ENCODE assay signal across 16 cellular contexts in the genomic region with DNA sequence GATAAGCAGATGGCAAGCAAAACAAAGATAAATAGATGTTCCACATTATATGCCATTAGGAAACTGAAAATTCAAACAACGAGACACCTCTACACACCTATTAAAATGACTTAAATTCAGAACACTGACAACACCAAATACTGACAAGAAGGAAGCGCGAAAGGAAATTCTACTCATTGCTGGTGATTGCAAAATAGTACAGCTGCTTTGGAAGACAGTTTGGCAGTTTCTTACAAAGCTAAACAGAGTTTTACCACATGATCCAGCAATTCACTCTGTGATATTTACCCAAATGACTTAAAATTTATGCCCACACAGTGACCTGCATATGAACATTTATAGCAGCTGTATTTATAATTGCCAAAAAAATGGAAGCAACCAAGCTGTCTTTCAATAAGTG.
DNase-seq lines count a peak whose midpoint lies in the region; TF ChIP-seq lines count a peak whose summit lies in the region.
"Had no signal": no experiment of that assay in that cellular context is flagged by ENCODE, and none has a peak within 500 bp of the region (broad histone marks: within the 10 kb centered on the region; RNA-seq: fewer than 3 reads in every experiment).

No MANE protein-coding gene starts in this region.

- CTCF ChIA-PET in GM10248 (lab: Yijun Ruan, JAX) = interaction anchor here (1.5 kb wide), 1 partner anchor 8 kb away, joined by 3 read pairs; no protein-coding TSS in a partner anchor

- peak overlapping the region; percentile 14 for H3K4me3 ChIP-seq in endocrine pancreas (ENCODE audit: control insufficient read depth, insufficient read depth, low read length)
- H3K4me3 ChIP-seq: right atrium auricular region had no signal

- TF ChIP-seq CTCF in GM10248 (IDR thresholded peaks at IDR 0.05; ENCODE audit: control extremely low read depth, extremely low read depth, low read depth, missing control alignments) = no peak

- H3K9me3 ChIP-seq in endocrine pancreas (ENCODE audit: control insufficient read depth, low read length) = no peaks in the 10 kb centered on the region
- H3K9me3 ChIP-seq: right atrium auricular region, SK-N-SH had no signal

- H3K27me3 ChIP-seq in endocrine pancreas (ENCODE audit: control insufficient read depth, insufficient read depth, low read length) = no peaks in the 10 kb centered on the region
- H3K27me3 ChIP-seq: right atrium auricular region had no signal

- H3K4me1 ChIP-seq in endocrine pancreas (ENCODE audit: control insufficient read depth, insufficient read depth, low read length) = no peaks in the 10 kb centered on the region
- H3K4me1 ChIP-seq: right atrium auricular region had no signal

- DNase-seq in DMS153 treated with DMSO at 0.1 percent for 48 hours (lab: John Stamatoyannopoulos, UW; ENCODE audit: unreplicated experiment) = peak; percentile 66
- no peak for DNase-seq in DMS153 (lab: John Stamatoyannopoulos, UW)
- DNase-seq in NOMO-1 treated with DMSO at 0.1 percent for 48 hours (lab: John Stamatoyannopoulos, UW; ENCODE audit: unreplicated experiment) = peak; percentile 86
- peak; percentile 40 for DNase-seq in renal cortical epithelial cell (ENCODE audit: low read depth)
- no peak for DNase-seq in GM10248 (ENCODE audit: extremely low spot score)
- no peak for DNase-seq in NCI-H524 treated with DMSO at 0.1 percent for 48 hours (lab: John Stamatoyannopoulos, UW)
- no peak for DNase-seq in hepatic stellate cell (ENCODE audit: low spot score)
- DNase-seq: activated gamma-delta T cell treated with Interleukin-2 at 50 U/mL for 16 hours; CD4-positive, CD25-positive, alpha-beta regulatory T cell; hippocampal formation; naive thymus-derived CD8-positive, alpha-beta T cell; NCI-H2171; SK-N-SH; stimulated activated CD4-positive, alpha-beta T cell treated with anti-CD3 and anti-CD28 coated beads, Interleukin-4, amount 100 ng/mL, for 24 hours had no signal

- H3K9ac ChIP-seq in endocrine pancreas (ENCODE audit: control insufficient read depth, insufficient read depth, low read length) = no peak overlapping the region
- H3K9ac ChIP-seq: SK-N-SH had no signal

- no peaks in the 10 kb centered on the region for H3K36me3 ChIP-seq in endocrine pancreas (ENCODE audit: control insufficient read depth, insufficient read depth, low read length)
- H3K36me3 ChIP-seq: right atrium auricular region had no signal

- POLR2A ChIA-PET in GM10248 (lab: Yijun Ruan, JAX) = no interaction called here

Comparison
In these comparisons a context has a peak if more than half of its experiments do, and no peak if none do; other contexts are left out.
1. DNase-seq: peak in DMS153 treated with DMSO at 0.1 percent for 48 hours (single experiment), NOMO-1 treated with DMSO at 0.1 percent for 48 hours (single experiment) and renal cortical epithelial cell (single experiment); none in DMS153 (single experiment), GM10248 (single experiment), NCI-H524 treated with DMSO at 0.1 percent for 48 hours (single experiment) and hepatic stellate cell (single experiment).